8 cellular contexts compared by ENCODE assay signal in genomic region chr1:154627247-154628121, GRCh38. TPM values are rescaled to one million over a fixed set of nuclear protein-coding genes. Genes with fewer than 3 reads are reported as not detected.
DNase-seq lines count a peak whose midpoint lies in the region; ATAC-seq and TF ChIP-seq lines count a peak whose summit lies in the region.

No MANE protein-coding gene starts in this region.

- H3K27ac ChIP-seq in upper lobe of left lung: peak overlapping the region; percentile 89 to 95 (median 90)

- no peaks in the 10 kb centered on the region for H3K9me3 ChIP-seq in upper lobe of left lung

- TF ChIP-seq CTCF in progenitor cell of endocrine pancreas (IDR thresholded peaks at IDR 0.05; ENCODE audit: unreplicated experiment): no peak
- no peak for TF ChIP-seq CTCF in upper lobe of left lung (IDR thresholded peaks at IDR 0.05)

- peaks cover 11% of the 10 kb centered on the region for H3K4me1 Mint-ChIP-seq in progenitor cell of endocrine pancreas (ENCODE audit: low read depth)

- intact Hi-C loops in left ventricle myocardium superior (cut with micrococcal nuclease): no loop called here

- H3K4me3 Mint-ChIP-seq in progenitor cell of endocrine pancreas (ENCODE audit: low read depth): peak overlapping the region; percentile 92

- H3K27ac Mint-ChIP-seq in progenitor cell of endocrine pancreas: peak overlapping the region; percentile 99

- peak; percentile 91 for DNase-seq in ELR (ENCODE audit: low read depth)
- DNase-seq in NCI-H1694 treated with DMSO at 0.1 percent for 48 hours (lab: John Stamatoyannopoulos, UW): peak; percentile 92
- DNase-seq in T-helper 2 cell: peak; percentile 65 to 93 (median 85)
- peak; percentile 18 to 89 (median 73) for DNase-seq in amygdala (lab: John Stamatoyannopoulos, UW)
- peak; percentile 92 for DNase-seq in left ventricle myocardium superior
- DNase-seq in progenitor cell of endocrine pancreas (ENCODE audit: low spot score, unreplicated experiment): peak; percentile 80
- peak; percentile 87 to 91 for DNase-seq in upper lobe of left lung

- TF ChIP-seq POLR2A in upper lobe of left lung (IDR thresholded peaks at IDR 0.05): peak in 1 of 4 donors; percentile 24

- peaks cover 3% of the 10 kb centered on the region for H3K36me3 Mint-ChIP-seq in progenitor cell of endocrine pancreas (ENCODE audit: insufficient read depth)

- TF ChIP-seq EP300 in upper lobe of left lung (IDR thresholded peaks at IDR 0.05): no peak

- ATAC-seq in HG02610 (IDR thresholded peaks at IDR 0.05; ENCODE audit: unreplicated experiment) (peak; percentile 38), left ventricle myocardium superior (peak; percentile 79), upper lobe of left lung (ENCODE audit: low FRiP score in 2 of 2) (peak; percentile 81 to 94)

- no peaks in the 10 kb centered on the region for H3K27me3 ChIP-seq in upper lobe of left lung

- peaks cover 11% of the 10 kb centered on the region for H3K27me3 Mint-ChIP-seq in progenitor cell of endocrine pancreas

- peaks cover 10 to 19% (median 12%) of the 10 kb centered on the region in 4 donors for H3K4me1 ChIP-seq in upper lobe of left lung

- H3K9me3 Mint-ChIP-seq in progenitor cell of endocrine pancreas (ENCODE audit: low read depth): peaks cover 12% of the 10 kb centered on the region

- 1% methylated on average over 15 to 40 of the region's 71 CpGs for WGBS in upper lobe of left lung, 2 donors

- no peaks in the 10 kb centered on the region for H3K36me3 ChIP-seq in upper lobe of left lung

- peak overlapping the region; percentile 81 to 99 (median 88) for H3K4me3 ChIP-seq in upper lobe of left lung

RNA-seq across cellular contexts. Expression of gene ADAR, which starts 19.5 kb away (rescaled TPM):
- total RNA-seq in left ventricle myocardium superior: 61.3 TPM
- 168 and 179 TPM in 2 replicates for total RNA-seq in progenitor cell of endocrine pancreas
- total RNA-seq in upper lobe of left lung: 100 to 1,000 TPM; 113 to 226 (median 156) TPM

RNA-seq across cellular contexts. Expression of gene CHRNB2, which starts 59.9 kb away (rescaled TPM):
- total RNA-seq in left ventricle myocardium superior (not detected), progenitor cell of endocrine pancreas (2.7 and 3.2 TPM in 2 replicates), upper lobe of left lung (under 1 TPM in 1 of 6 donors, not detected in 5; 0.15 TPM)

Comparison
In these comparisons a context has a peak if more than half of its experiments do, and no peak if none do; other contexts are left out.
1. Peak in every context shown above with its lines: DNase-seq, ATAC-seq, H3K4me3 ChIP-seq and H3K27ac ChIP-seq.